In the genomic region with DNA sequence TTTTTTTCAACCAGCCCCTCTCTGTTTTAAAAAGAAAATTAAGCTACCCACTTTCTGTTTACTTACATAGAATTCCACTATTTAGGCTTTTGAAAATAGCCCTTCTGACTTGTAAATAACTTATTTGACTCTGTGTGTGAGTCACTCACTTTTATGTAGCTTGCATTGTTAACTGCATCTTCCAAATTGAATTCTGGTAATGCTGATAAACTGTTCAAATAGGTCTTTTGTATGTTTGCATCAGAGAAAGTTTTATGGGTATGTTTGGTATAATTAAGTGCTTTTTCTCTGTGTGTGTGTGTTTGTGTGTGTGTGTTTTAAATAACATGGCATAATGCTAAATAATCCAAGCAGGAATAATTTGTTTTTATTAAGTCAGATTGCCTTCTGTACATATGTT, we compare ENCODE assay signal across 28 cellular contexts.
DNase-seq lines count a peak whose midpoint lies in the region; FAIRE-seq and TF ChIP-seq lines count a peak whose summit lies in the region.
"Had no signal": no experiment of that assay in that cellular context is flagged by ENCODE, and none has a peak within 500 bp of the region (broad histone marks: within the 10 kb centered on the region; RNA-seq: fewer than 3 reads in every experiment).

No MANE protein-coding gene starts in this region.

- H2AFZ ChIP-seq in H1 (ENCODE audit: low read length), result no peak overlapping the region
- H2AFZ ChIP-seq: PC-9 had no signal

- no peak overlapping the region for H3K14ac ChIP-seq in H1 (ENCODE audit: insufficient read length)

- no peak overlapping the region for H4K5ac ChIP-seq in H1 (ENCODE audit: insufficient read length, low read depth, low read length)

- H4K91ac ChIP-seq in H1 (replicated peaks; ENCODE audit: insufficient read length, low read length), result no peak overlapping the region

- H3K4me3 Mint-ChIP-seq in HFFc6, result no peak overlapping the region
- H3K4me3 Mint-ChIP-seq: B cell; CD8-positive, alpha-beta T cell; H9; T-helper 17 cell had no signal

- H4K20me1 ChIP-seq in H1 (replicated peaks in 1 of 2; ENCODE audit: control insufficient read depth in 1 of 2, insufficient read depth in 2 of 2, low read length in 2 of 2), result no peaks in the 10 kb centered on the region

- H3K36me3 Mint-ChIP-seq in HFFc6 (ENCODE audit: low read depth), result no peaks in the 10 kb centered on the region
- H3K36me3 Mint-ChIP-seq: CD8-positive, alpha-beta T cell had no signal

- H3K18ac ChIP-seq in H1 (ENCODE audit: extremely low read depth, low read length), result no peak overlapping the region

- no peak overlapping the region for H2BK5ac ChIP-seq in H1 (ENCODE audit: low read depth, low read length)

- H3K9me3 Mint-ChIP-seq in HFFc6, result no peaks in the 10 kb centered on the region
- H3K9me3 Mint-ChIP-seq: CD8-positive, alpha-beta T cell; H9 had no signal

- no peak overlapping the region for H2BK12ac ChIP-seq in H1 (ENCODE audit: low read depth, low read length)

- no peaks in the 10 kb centered on the region; the same call in 1 of the 2 replicates for H3K79me1 ChIP-seq in H1 (ENCODE audit: low read depth, low read length)

- no peak for TF ChIP-seq EP300 in H1 (IDR thresholded peaks at IDR 0.05; ENCODE audit: borderline replicate concordance in 1 of 2, low read depth in 2 of 2, low read length in 2 of 2)

- DNase-seq in NCI-H69 (lab: John Stamatoyannopoulos, UW) (peak; percentile 69), H1 (ENCODE audit: low read depth in 1 of 2, low spot score in 2 of 2) (no peak), renal cortical epithelial cell (ENCODE audit: low read depth) (peak; percentile 56), HFFc6 (no peak), mesenteric fat pad (ENCODE audit: low spot score) (no peak), superior temporal gyrus (ENCODE audit: extremely low spot score) (no peak)
- DNase-seq: CD8-positive, alpha-beta T cell; DMS 273 treated with DMSO at 0.1 percent for 48 hours; DND-41; H9; Kasumi-1; NCI-H1105; NCI-H1694; NCI-H2171; NCI-H226; NCI-H510A; NCI-H82; NK-92 treated with Interleukin-12 subunit alpha and Interleukin-12 subunit beta, amount 100 ng/mL, for 24 hours; PC-9; Right ventricle myocardium superior; RPMI8226; T-helper 17 cell had no signal

- no peak for FAIRE-seq in H1 (lab: Jason Lieb, UNC)
- FAIRE-seq: HTR-8/SVneo, K562 had no signal

- H3K9ac ChIP-seq in H1 (replicated peaks in 1 of 4; ENCODE audit: extremely low read depth in 1 of 4, low read depth in 3 of 4, low read length in 3 of 4), result no peak overlapping the region

- H3K36me3 ChIP-seq in HEK293 (ENCODE audit: control insufficient read depth in 2 of 2, insufficient read depth in 1 of 2, low read length in 2 of 2) (no peaks in the 10 kb centered on the region), H1 (ENCODE audit: control insufficient read depth in 2 of 4, insufficient read depth in 4 of 4, low read length in 3 of 4) (no peaks in the 10 kb centered on the region)

- H2BK120ac ChIP-seq in H1 (replicated peaks; ENCODE audit: low read depth, low read length), result no peak overlapping the region

- peaks cover 13% of the 10 kb centered on the region for H3K4me1 Mint-ChIP-seq in HFFc6 (ENCODE audit: low read depth)
- H3K4me1 Mint-ChIP-seq: B cell had no signal

- POLR2A ChIA-PET in HEK293 (lab: Yijun Ruan, JAX), result no interaction called here
- POLR2A ChIA-PET in H1 (lab: Charles Lee; ENCODE audit: partially characterized antibody), result no interaction called here

- no peaks in the 10 kb centered on the region for H3K79me2 ChIP-seq in H1 (ENCODE audit: control insufficient read depth in 1 of 2, insufficient read depth in 2 of 2, low read length in 2 of 2)

- no peak overlapping the region for H3K27ac Mint-ChIP-seq in HFFc6
- H3K27ac Mint-ChIP-seq: B cell; CD8-positive, alpha-beta T cell; T-helper 17 cell had no signal

- no peak overlapping the region for H3K23ac ChIP-seq in H1 (ENCODE audit: insufficient read length)

- no peak overlapping the region for H2AK5ac ChIP-seq in H1 (ENCODE audit: low read depth, low read length)

- H3K27ac ChIP-seq in HEK293 (ENCODE audit: extremely low read depth, low read depth, low read length) (no peak overlapping the region), H1 (ENCODE audit: low read depth, low read length) (no peak overlapping the region)
- H3K27ac ChIP-seq: C4-2B, PC-9, SK-N-MC had no signal

- no peak overlapping the region for H2BK15ac ChIP-seq in H1 (ENCODE audit: low read length)

- peak overlapping the region; percentile 82 for H3K56ac ChIP-seq in H1 (replicated peaks; ENCODE audit: insufficient read length, low read depth, low read length)

- CTCF ChIA-PET in HEK293 (lab: Yijun Ruan, JAX) (no interaction called here), H1 (lab: Charles Lee; ENCODE audit: partially characterized antibody) (interaction anchor here (0.7 to 0.9 kb wide), 2 partner anchors 8 to 230 kb away, joined by 3 read pairs; no protein-coding TSS in a partner anchor)

- no peak for TF ChIP-seq POLR2A in H1 (IDR thresholded peaks at IDR 0.05; ENCODE audit: control extremely low read depth in 1 of 2, low read depth in 2 of 2, low read length in 2 of 2)

- H4K8ac ChIP-seq in H1 (ENCODE audit: extremely low read depth, insufficient read depth, low read length), result no peak overlapping the region

- peaks cover 2% of the 10 kb centered on the region; the same call in 1 of the 2 replicates for H3K27me3 Mint-ChIP-seq in HFFc6 (ENCODE audit: insufficient read depth)
- H3K27me3 Mint-ChIP-seq: B cell, T-helper 17 cell had no signal

- no peaks in the 10 kb centered on the region for H3K27me3 ChIP-seq in H1 (replicated peaks in 1 of 4; ENCODE audit: control insufficient read depth in 3 of 4, extremely low read depth in 1 of 4, insufficient read depth in 3 of 4, low read length in 3 of 4)

- H3K4me3 ChIP-seq in HEK293 (ENCODE audit: low read depth, low read length), result no peak overlapping the region
- no peak overlapping the region for H3K4me3 ChIP-seq in H1 (ENCODE audit: extremely low read depth in 1 of 4, insufficient read depth in 2 of 4, low read depth in 3 of 4, low read length in 4 of 4)
- H3K4me3 ChIP-seq: K562, PC-9, SK-N-MC had no signal

- TF ChIP-seq RAD21 in H1 (IDR thresholded peaks at IDR 0.05 in 1 of 2, conservative IDR thresholded peaks at IDR 0.05 in 1 of 2; ENCODE audit: low read depth in 2 of 2, low read length in 2 of 2), result no peak

- no peak overlapping the region for H3K4me2 ChIP-seq in H1 (ENCODE audit: insufficient read depth in 1 of 2, low read depth in 2 of 2, low read length in 2 of 2)
- H3K4me2 ChIP-seq: PC-9 had no signal

- TF ChIP-seq CTCF in HEK293 (tag by site-specific recombination; IDR thresholded peaks at IDR 0.05) (no peak), H1 (IDR thresholded peaks at IDR 0.05; ENCODE audit: control extremely low read depth in 1 of 3, insufficient read depth in 1 of 3, low read depth in 1 of 3, low read length in 3 of 3) (no peak), HFFc6 (IDR thresholded peaks at IDR 0.05) (no peak)

- no peak overlapping the region for H2BK20ac ChIP-seq in H1 (ENCODE audit: low read length)

- no peaks in the 10 kb centered on the region for H3K9me3 ChIP-seq in HEK293 (ENCODE audit: control insufficient read depth, insufficient read depth, low read depth, low read length)
- H3K9me3 ChIP-seq in H1 (ENCODE audit: insufficient read depth in 2 of 2, low read depth in 1 of 2, low read length in 1 of 2), result no peaks in the 10 kb centered on the region

- peaks cover 2% of the 10 kb centered on the region; the same call in 1 of the 2 replicates for H3K23me2 ChIP-seq in H1 (ENCODE audit: low read depth, low read length)

- H3K4ac ChIP-seq in H1 (replicated peaks; ENCODE audit: insufficient read length, low read depth, low read length), result no peak overlapping the region

- H3K4me1 ChIP-seq in HEK293 (ENCODE audit: control insufficient read depth, insufficient read depth, low read length) (0 out of 2 replicates have a peak, but pooled peaks cover 4% of the 10 kb centered on the region), H1 (replicated peaks in 1 of 4; ENCODE audit: control insufficient read depth in 3 of 4, insufficient read depth in 4 of 4, low read length in 3 of 4) (0 out of 7 replicates have a peak, but pooled peaks cover 0 to 2% (median 0%) of the 10 kb centered on the region in 4 experiments)

TF ChIP-seq in HEK293, 187 proteins besides CTCF, POLR2A, EP300 and RAD21 (continues in another document):
- TF ChIP-seq, protein P1, sequence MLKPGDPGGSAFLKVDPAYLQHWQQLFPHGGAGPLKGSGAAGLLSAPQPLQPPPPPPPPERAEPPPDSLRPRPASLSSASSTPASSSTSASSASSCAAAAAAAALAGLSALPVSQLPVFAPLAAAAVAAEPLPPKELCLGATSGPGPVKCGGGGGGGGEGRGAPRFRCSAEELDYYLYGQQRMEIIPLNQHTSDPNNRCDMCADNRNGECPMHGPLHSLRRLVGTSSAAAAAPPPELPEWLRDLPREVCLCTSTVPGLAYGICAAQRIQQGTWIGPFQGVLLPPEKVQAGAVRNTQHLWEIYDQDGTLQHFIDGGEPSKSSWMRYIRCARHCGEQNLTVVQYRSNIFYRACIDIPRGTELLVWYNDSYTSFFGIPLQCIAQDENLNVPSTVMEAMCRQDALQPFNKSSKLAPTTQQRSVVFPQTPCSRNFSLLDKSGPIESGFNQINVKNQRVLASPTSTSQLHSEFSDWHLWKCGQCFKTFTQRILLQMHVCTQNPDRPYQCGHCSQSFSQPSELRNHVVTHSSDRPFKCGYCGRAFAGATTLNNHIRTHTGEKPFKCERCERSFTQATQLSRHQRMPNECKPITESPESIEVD (tag by site-specific recombination; IDR thresholded peaks at IDR 0.05), result peak; percentile 76

TF ChIP-seq in H1, 55 proteins besides CTCF, POLR2A, EP300 and RAD21:
- TF ChIP-seq SP1 (IDR thresholded peaks at IDR 0.05; ENCODE audit: low read depth, low read length), result no peak
- TF ChIP-seq HDAC2 (IDR thresholded peaks at IDR 0.05; ENCODE audit: borderline replicate concordance in 1 of 2, low read depth in 2 of 2, low read length in 2 of 2), result no peak
- TF ChIP-seq TBP (IDR thresholded peaks at IDR 0.05; ENCODE audit: low read depth, low read length), result no peak
- no peak for TF ChIP-seq KDM4A (IDR thresholded peaks at IDR 0.05; ENCODE audit: low read depth, low read length, severe bottlenecking)
- no peak for TF ChIP-seq GABPA (IDR thresholded peaks at IDR 0.05; ENCODE audit: borderline replicate concordance, insufficient read depth, low read length)

Comparison
In these comparisons a context has a peak if more than half of its experiments do, and no peak if none do; other contexts are left out.
1. DNase-seq: peak in NCI-H69 (single experiment) and renal cortical epithelial cell (single experiment); none in H1 (0 of 2), HFFc6 (single experiment), mesenteric fat pad (single experiment) and superior temporal gyrus (single experiment).